Comparison of ENCODE assay signal across 13 cellular contexts in the genomic region with DNA sequence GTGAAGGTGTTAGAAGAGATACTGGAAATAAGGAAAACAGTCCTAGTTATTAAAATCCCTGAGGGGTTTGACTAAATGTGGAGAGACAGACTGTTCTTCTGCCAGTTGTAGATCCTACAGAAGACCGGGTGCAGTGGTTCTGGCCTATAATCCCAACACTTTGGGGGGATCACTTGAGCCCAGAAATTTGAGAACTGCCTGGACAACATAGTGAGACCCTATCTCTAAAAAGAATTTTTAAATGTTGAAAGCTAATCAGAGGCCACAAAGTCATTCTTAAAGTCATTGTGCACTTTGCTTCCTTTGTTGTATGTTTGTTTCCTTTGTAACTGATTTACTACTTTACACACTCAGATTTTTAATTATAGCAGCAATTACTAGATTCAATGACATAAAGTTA.
"Had no signal": no experiment of that assay in that cellular context is flagged by ENCODE, and none has a peak within 500 bp of the region (broad histone marks: within the 10 kb centered on the region; RNA-seq: fewer than 3 reads in every experiment).

No MANE protein-coding gene starts in this region.

- H3K36me3 ChIP-seq: adrenal gland, colonic mucosa, gastrocnemius medialis, ovary, tibial nerve had no signal

- H3K4me1 ChIP-seq: adrenal gland, body of pancreas, colonic mucosa had no signal

- H3K27me3 Mint-ChIP-seq: activated naive CD8-positive, alpha-beta T cell treated with anti-CD3 and anti-CD28 coated beads for 36 hours had no signal

- H3K9me3 ChIP-seq: adrenal gland, body of pancreas, colonic mucosa, gastrocnemius medialis, ovary, psoas muscle, tibial nerve had no signal

- H3K9me3 Mint-ChIP-seq: activated naive CD4-positive, alpha-beta T cell treated with anti-CD3 and anti-CD28 coated beads for 36 hours; activated naive CD8-positive, alpha-beta T cell treated with anti-CD3 and anti-CD28 coated beads for 36 hours; immature natural killer cell; nephron; T-helper 1 cell treated with Interleukin-12 subunit alpha and Interleukin-12 subunit beta and Interleukin-4 antibody, amounts not matched to agents 30 μg/mL and 1 μg/mL, for 36 hours had no signal

- H3K4me3 ChIP-seq: adrenal gland, body of pancreas, colonic mucosa, gastrocnemius medialis, ovary, psoas muscle, tibial nerve had no signal

- H3K36me3 Mint-ChIP-seq: activated naive CD8-positive, alpha-beta T cell treated with anti-CD3 and anti-CD28 coated beads for 36 hours had no signal

- H3K27me3 ChIP-seq: adrenal gland, body of pancreas, colonic mucosa, gastrocnemius medialis, ovary, tibial nerve had no signal

- DNase-seq: kidney had no signal

- H3K27ac ChIP-seq: adrenal gland, body of pancreas, colonic mucosa, gastrocnemius medialis, ovary, psoas muscle, tibial nerve had no signal

- H3K27ac Mint-ChIP-seq: activated naive CD4-positive, alpha-beta T cell treated with anti-CD3 and anti-CD28 coated beads for 36 hours; activated naive CD8-positive, alpha-beta T cell treated with anti-CD3 and anti-CD28 coated beads for 36 hours; T-helper 1 cell treated with Interleukin-12 subunit alpha and Interleukin-12 subunit beta and Interleukin-4 antibody, amounts not matched to agents 30 μg/mL and 1 μg/mL, for 36 hours had no signal

- H3K4me3 Mint-ChIP-seq: activated naive CD4-positive, alpha-beta T cell treated with anti-CD3 and anti-CD28 coated beads for 36 hours; activated naive CD8-positive, alpha-beta T cell treated with anti-CD3 and anti-CD28 coated beads for 36 hours; immature natural killer cell; T-helper 1 cell treated with Interleukin-12 subunit alpha and Interleukin-12 subunit beta and Interleukin-4 antibody, amounts not matched to agents 30 μg/mL and 1 μg/mL, for 36 hours had no signal
